ENCODE assay signal across 22 cellular contexts in genomic region chr5:11177993-11178711, GRCh38.
"Had no signal": no experiment of that assay in that cellular context is flagged by ENCODE, and none has a peak within 500 bp of the region (broad histone marks: within the 10 kb centered on the region; RNA-seq: fewer than 3 reads in every experiment).

No MANE protein-coding gene starts in this region.

- H3K4me1 Mint-ChIP-seq: activated CD8-positive, alpha-beta memory T cell treated with anti-CD3 and anti-CD28 coated beads, Interleukin-2, amount 10 ng/mL, durations not matched to agents 7 days and 5 days; mesothelial cell of epicardium had no signal

- H3K9me3 Mint-ChIP-seq: mesothelial cell of epicardium; natural killer cell treated with Interleukin-12 subunit alpha and Interleukin-12 subunit beta and Interleukin-15 and Interleukin-18, amount 100 ng/mL, for 72 hours had no signal

- H3K27ac Mint-ChIP-seq: activated CD8-positive, alpha-beta memory T cell treated with anti-CD3 and anti-CD28 coated beads, Interleukin-2, amount 10 ng/mL, durations not matched to agents 7 days and 5 days; mesothelial cell of epicardium; natural killer cell treated with Interleukin-12 subunit alpha and Interleukin-12 subunit beta and Interleukin-15 and Interleukin-18, amount 100 ng/mL, for 72 hours had no signal

- H3K27me3 ChIP-seq: neutrophil, pancreas, right lobe of liver, upper lobe of right lung had no signal

- ATAC-seq: activated CD8-positive, alpha-beta memory T cell treated with anti-CD3 and anti-CD28 coated beads, Interleukin-2, amount 10 ng/mL, durations not matched to agents 7 days and 5 days; natural killer cell treated with Interleukin-12 subunit alpha and Interleukin-12 subunit beta and Interleukin-15 and Interleukin-18, amount 100 ng/mL, for 72 hours; pancreas; right lobe of liver; upper lobe of right lung had no signal

- DNase-seq: activated CD4-positive, alpha-beta T cell treated with anti-CD3 and anti-CD28 coated beads for 1 hour; activated CD4-positive, alpha-beta T cell treated with anti-CD3 and anti-CD28 coated beads, Interleukin-2, amount 50 U/mL, for 48 hours; activated CD8-positive, alpha-beta memory T cell treated with anti-CD3 and anti-CD28 coated beads, Interleukin-2, amount 10 ng/mL, durations not matched to agents 7 days and 5 days; activated naive CD4-positive, alpha-beta T cell treated with Interleukin-2 at 50 U/mL for 16 hours; foreskin melanocyte; glutamatergic neuron; hippocampal formation; islet precursor cell; pancreas; right lobe of liver; small intestine; stimulated activated CD4-positive, alpha-beta T cell treated with anti-CD3 and anti-CD28 coated beads, Interleukin-15, amount 100 ng/mL, for 24 hours; stimulated activated CD4-positive, alpha-beta T cell treated with anti-CD3 and anti-CD28 coated beads, Interleukin-2, amount 100 ng/mL, for 48 hours; T-helper 2 cell; upper lobe of right lung; WERI-Rb-1 had no signal

- H3K36me3 ChIP-seq: neutrophil, pancreas, right lobe of liver, thoracic aorta, upper lobe of right lung, WERI-Rb-1 had no signal

- H3K4me3 ChIP-seq: lung, pancreas, right lobe of liver, thoracic aorta, upper lobe of right lung had no signal

- H3K9me3 ChIP-seq: neutrophil, pancreas, right lobe of liver, thoracic aorta, upper lobe of right lung had no signal

- H3K4me1 ChIP-seq: pancreas, right lobe of liver, upper lobe of right lung had no signal

- H3K27ac ChIP-seq: epithelial cell of prostate, neutrophil, pancreas, right lobe of liver, thoracic aorta, upper lobe of right lung, WERI-Rb-1 had no signal

- H3K27me3 Mint-ChIP-seq: activated CD8-positive, alpha-beta memory T cell treated with anti-CD3 and anti-CD28 coated beads, Interleukin-2, amount 10 ng/mL, durations not matched to agents 7 days and 5 days had no signal

- H3K36me3 Mint-ChIP-seq: activated CD8-positive, alpha-beta memory T cell treated with anti-CD3 and anti-CD28 coated beads, Interleukin-2, amount 10 ng/mL, durations not matched to agents 7 days and 5 days; mesothelial cell of epicardium; natural killer cell treated with Interleukin-12 subunit alpha and Interleukin-12 subunit beta and Interleukin-15 and Interleukin-18, amount 100 ng/mL, for 72 hours had no signal

- FAIRE-seq: pancreas, small intestine had no signal

- H3K4me3 Mint-ChIP-seq: activated CD8-positive, alpha-beta memory T cell treated with anti-CD3 and anti-CD28 coated beads, Interleukin-2, amount 10 ng/mL, durations not matched to agents 7 days and 5 days; mesothelial cell of epicardium; natural killer cell treated with Interleukin-12 subunit alpha and Interleukin-12 subunit beta and Interleukin-15 and Interleukin-18, amount 100 ng/mL, for 72 hours had no signal
